24 cellular contexts compared by ENCODE assay signal in genomic region chr3:191593486-191593885, GRCh38.
"Had no signal": no experiment of that assay in that cellular context is flagged by ENCODE, and none has a peak within 500 bp of the region (broad histone marks: within the 10 kb centered on the region; RNA-seq: fewer than 3 reads in every experiment).

No MANE protein-coding gene starts in this region.

- H3K4me1 Mint-ChIP-seq: immature natural killer cell; naive thymus-derived CD8-positive, alpha-beta T cell; nephron; stimulated activated effector memory CD8-positive, alpha-beta T cell treated with anti-CD3 and anti-CD28 coated beads, Interleukin-12 subunit alpha, Interleukin-12 subunit beta, amount 100 ng/mL, for 72 hours had no signal

- H3K27ac Mint-ChIP-seq: immature natural killer cell; naive thymus-derived CD8-positive, alpha-beta T cell; nephron; progenitor cell of endocrine pancreas; stimulated activated effector memory CD8-positive, alpha-beta T cell treated with anti-CD3 and anti-CD28 coated beads, Interleukin-12 subunit alpha, Interleukin-12 subunit beta, amount 100 ng/mL, for 72 hours; stimulated activated naive CD8-positive, alpha-beta T cell treated with anti-CD3 and anti-CD28 coated beads, Interleukin-15, Interleukin-2, amounts not matched to agents 100 ng/mL and 50 ng/mL, for 24 hours had no signal

- H3K9me3 Mint-ChIP-seq: nephron; stimulated activated naive CD8-positive, alpha-beta T cell treated with anti-CD3 and anti-CD28 coated beads, Interleukin-15, Interleukin-2, amounts not matched to agents 100 ng/mL and 50 ng/mL, for 24 hours had no signal

- DNase-seq: hypothalamus; immature natural killer cell; kidney; left colon; left lung; lower lobe of right lung; mammary epithelial cell; mesenchymal stem cell; naive thymus-derived CD8-positive, alpha-beta T cell; ovary; retina; right cardiac atrium; sigmoid colon; small intestine; spleen; stimulated activated CD4-positive, alpha-beta T cell treated with anti-CD3 and anti-CD28 coated beads, Interleukin-4, amount 100 ng/mL, for 24 hours; stimulated activated naive CD4-positive, alpha-beta T cell; tibial artery; trophoblast cell; upper lobe of right lung had no signal

- ATAC-seq: left colon; left lung; lower lobe of right lung; naive thymus-derived CD8-positive, alpha-beta T cell; right cardiac atrium; stimulated activated effector memory CD8-positive, alpha-beta T cell treated with anti-CD3 and anti-CD28 coated beads, Interleukin-12 subunit alpha, Interleukin-12 subunit beta, amount 100 ng/mL, for 72 hours; upper lobe of right lung had no signal

- H3K27me3 Mint-ChIP-seq: naive thymus-derived CD8-positive, alpha-beta T cell; progenitor cell of endocrine pancreas; stimulated activated naive CD8-positive, alpha-beta T cell treated with anti-CD3 and anti-CD28 coated beads, Interleukin-15, Interleukin-2, amounts not matched to agents 100 ng/mL and 50 ng/mL, for 24 hours had no signal

- H3K36me3 Mint-ChIP-seq: immature natural killer cell; naive thymus-derived CD8-positive, alpha-beta T cell; stimulated activated effector memory CD8-positive, alpha-beta T cell treated with anti-CD3 and anti-CD28 coated beads, Interleukin-12 subunit alpha, Interleukin-12 subunit beta, amount 100 ng/mL, for 72 hours had no signal

- H3K4me3 Mint-ChIP-seq: immature natural killer cell; naive thymus-derived CD8-positive, alpha-beta T cell; nephron; stimulated activated effector memory CD8-positive, alpha-beta T cell treated with anti-CD3 and anti-CD28 coated beads, Interleukin-12 subunit alpha, Interleukin-12 subunit beta, amount 100 ng/mL, for 72 hours; stimulated activated naive CD8-positive, alpha-beta T cell treated with anti-CD3 and anti-CD28 coated beads, Interleukin-15, Interleukin-2, amounts not matched to agents 100 ng/mL and 50 ng/mL, for 24 hours had no signal
